Comparison of ENCODE assay signal across 14 cellular contexts in the genomic region with DNA sequence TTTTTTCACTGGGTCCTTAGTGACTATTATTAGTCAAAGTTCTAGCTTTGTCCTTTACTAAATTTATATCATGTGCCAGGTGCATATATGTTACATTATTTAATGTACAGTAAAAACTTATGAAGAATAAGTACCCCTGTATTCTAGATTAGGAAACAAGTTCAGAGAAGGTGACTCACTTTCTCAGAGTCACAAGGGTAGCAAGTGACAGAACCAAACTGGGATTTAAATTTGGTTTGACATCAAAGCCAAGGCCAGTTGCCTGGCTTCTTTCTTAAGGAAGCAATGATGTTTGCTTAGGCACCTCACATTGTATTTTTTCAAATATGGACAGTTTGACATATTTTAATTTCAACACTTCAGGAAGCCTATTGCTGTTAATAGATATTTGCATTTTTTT. TPM values are rescaled to one million over a fixed set of nuclear protein-coding genes. Genes with fewer than 3 reads are reported as not detected.
DNase-seq lines count a peak whose midpoint lies in the region; TF ChIP-seq lines count a peak whose summit lies in the region.
"Had no signal": no experiment of that assay in that cellular context is flagged by ENCODE, and none has a peak within 500 bp of the region (broad histone marks: within the 10 kb centered on the region; RNA-seq: fewer than 3 reads in every experiment).

No MANE protein-coding gene starts in this region.

- H3K4me2 ChIP-seq in mammary epithelial cell (ENCODE audit: insufficient read depth, low read depth, low read length), result peak overlapping the region; percentile 81
- H3K4me2 ChIP-seq in trophoblast cell (ENCODE audit: low read length), result no peak overlapping the region

- H3K4me3 ChIP-seq in NB4 (ENCODE audit: low read depth, low read length) (peak overlapping the region; percentile 81), mammary epithelial cell (replicated peaks in 1 of 3; ENCODE audit: insufficient read depth in 1 of 3, low read depth in 2 of 3, low read length in 3 of 3) (peak overlapping the region in 1 of 3 experiments; percentile 65), lower leg skin (ENCODE audit: low read depth, poor library complexity, severe bottlenecking) (no peak overlapping the region), trophoblast cell (ENCODE audit: low read depth, low read length) (no peak overlapping the region)
- H3K4me3 ChIP-seq: lung had no signal

- no peak overlapping the region for H3K27ac Mint-ChIP-seq in activated CD4-positive, alpha-beta memory T cell treated with anti-CD3 and anti-CD28 coated beads, Interleukin-2, amount 10 ng/mL, durations not matched to agents 7 days and 5 days
- no peak overlapping the region for H3K27ac Mint-ChIP-seq in activated CD4-positive, alpha-beta memory T cell treated with anti-CD3 and anti-CD28 coated beads for 36 hours
- H3K27ac Mint-ChIP-seq in osteocyte (ENCODE audit: unreplicated experiment), result no peak overlapping the region

- H3K36me3 Mint-ChIP-seq in activated CD4-positive, alpha-beta memory T cell treated with anti-CD3 and anti-CD28 coated beads, Interleukin-2, amount 10 ng/mL, durations not matched to agents 7 days and 5 days (ENCODE audit: low read depth), result peaks cover 49% of the 10 kb centered on the region
- peaks cover 25% of the 10 kb centered on the region for H3K36me3 Mint-ChIP-seq in activated CD4-positive, alpha-beta memory T cell treated with anti-CD3 and anti-CD28 coated beads for 36 hours
- peaks cover 20% of the 10 kb centered on the region for H3K36me3 Mint-ChIP-seq in osteocyte (ENCODE audit: unreplicated experiment)

- TF ChIP-seq CTCF in NB4 (IDR thresholded peaks at IDR 0.05; ENCODE audit: low read depth, low read length), result no peak
- TF ChIP-seq CTCF in mammary epithelial cell (conservative IDR thresholded peaks at IDR 0.05 in 1 of 2, IDR thresholded peaks at IDR 0.05 in 1 of 2; ENCODE audit: extremely low read depth in 1 of 2, insufficient read depth in 1 of 2, low read depth in 1 of 2, low read length in 2 of 2), result no peak
- no peak for TF ChIP-seq CTCF in osteocyte (IDR thresholded peaks at IDR 0.05)
- no peak for TF ChIP-seq CTCF in lower leg skin (IDR thresholded peaks at IDR 0.05)

- no peak overlapping the region for H3K18ac ChIP-seq in trophoblast cell (ENCODE audit: low read length)

- no peak overlapping the region for H3K14ac ChIP-seq in trophoblast cell (ENCODE audit: low read length)

- peaks cover 61% of the 10 kb centered on the region for H3K79me2 ChIP-seq in mammary epithelial cell (ENCODE audit: insufficient read depth, low read length)
- H3K79me2 ChIP-seq in trophoblast cell (ENCODE audit: control insufficient read depth, insufficient read depth, low read length, poor library complexity), result peaks cover 4% of the 10 kb centered on the region

- H3K36me3 ChIP-seq in mammary epithelial cell (ENCODE audit: insufficient read depth, low read length), result peaks cover 14% of the 10 kb centered on the region
- H3K36me3 ChIP-seq in trophoblast cell (ENCODE audit: control insufficient read depth in 1 of 2, insufficient read depth in 2 of 2, low read length in 2 of 2), result peaks cover 15 to 16% of the 10 kb centered on the region in 2 experiments

- H4K20me1 ChIP-seq in mammary epithelial cell (ENCODE audit: insufficient read depth, low read length), result no peaks in the 10 kb centered on the region

- H3K4me3 Mint-ChIP-seq in activated CD4-positive, alpha-beta memory T cell treated with anti-CD3 and anti-CD28 coated beads, Interleukin-2, amount 10 ng/mL, durations not matched to agents 7 days and 5 days, result peak overlapping the region; percentile 53
- H3K4me3 Mint-ChIP-seq in activated CD4-positive, alpha-beta memory T cell treated with anti-CD3 and anti-CD28 coated beads for 36 hours, result no peak overlapping the region
- H3K4me3 Mint-ChIP-seq in osteocyte (ENCODE audit: unreplicated experiment), result peak overlapping the region; percentile 24

- H4K91ac ChIP-seq in trophoblast cell (ENCODE audit: low read depth, low read length), result no peak overlapping the region

- no peak overlapping the region for H2BK120ac ChIP-seq in trophoblast cell (ENCODE audit: insufficient read depth, low read length, poor library complexity)

- peaks cover 6% of the 10 kb centered on the region for H3K79me1 ChIP-seq in trophoblast cell (ENCODE audit: low read length)

- H3K4me1 ChIP-seq in mammary epithelial cell (ENCODE audit: insufficient read depth, low read length), result peaks cover 5% of the 10 kb centered on the region
- H3K4me1 ChIP-seq in trophoblast cell (ENCODE audit: control insufficient read depth in 1 of 2, insufficient read depth in 2 of 2, low read length in 2 of 2), result peaks cover 3 to 6% of the 10 kb centered on the region in 2 experiments

- CTCF ChIA-PET in activated CD4-positive, alpha-beta memory T cell treated with anti-CD3 and anti-CD28 coated beads, Interleukin-2, amount 10 ng/mL, durations not matched to agents 7 days and 5 days (lab: Charles Lee), result no interaction called here
- CTCF ChIA-PET in activated CD4-positive, alpha-beta memory T cell treated with anti-CD3 and anti-CD28 coated beads for 36 hours (lab: Charles Lee), result no interaction called here
- CTCF ChIA-PET in mammary epithelial cell (lab: Charles Lee; ENCODE audit: low non-redundant PET), result no interaction called here

- H3K9me3 ChIP-seq in mammary epithelial cell (replicated peaks; ENCODE audit: insufficient read depth, low read length) (no peaks in the 10 kb centered on the region), trophoblast cell (ENCODE audit: insufficient read depth, low read depth, low read length) (no peaks in the 10 kb centered on the region)
- H3K9me3 ChIP-seq: MG63 had no signal

- DNase-seq in activated CD4-positive, alpha-beta memory T cell treated with anti-CD3 and anti-CD28 coated beads, Interleukin-2, amount 10 ng/mL, durations not matched to agents 7 days and 5 days, result no peak
- DNase-seq in activated CD4-positive, alpha-beta memory T cell treated with anti-CD3 and anti-CD28 coated beads for 36 hours, result no peak
- DNase-seq in NB4 (ENCODE audit: low read depth) (peak; percentile 42), mammary epithelial cell (no peak), osteocyte (ENCODE audit: extremely low spot score, unreplicated experiment) (no peak), lower leg skin (ENCODE audit: low spot score in 2 of 2) (no peak), trophoblast cell (no peak), NCI-H1092 (lab: John Stamatoyannopoulos, UW) (no peak)
- DNase-seq: GOT3, MG63, NCI-H748 treated with DMSO at 0.1 percent for 48 hours, retina had no signal

- no peak overlapping the region for H3K23ac ChIP-seq in trophoblast cell (ENCODE audit: low read length)

- H2AFZ ChIP-seq in mammary epithelial cell (ENCODE audit: low read depth, low read length) (no peak overlapping the region), trophoblast cell (ENCODE audit: insufficient read depth, low read length, poor library complexity) (no peak overlapping the region)

- BruUV-seq in mammary epithelial cell (replicated peaks; lab: Mats Ljungman, UMichigan), result no TSS peak

- peaks cover 38% of the 10 kb centered on the region for H3K4me1 Mint-ChIP-seq in activated CD4-positive, alpha-beta memory T cell treated with anti-CD3 and anti-CD28 coated beads, Interleukin-2, amount 10 ng/mL, durations not matched to agents 7 days and 5 days
- peaks cover 36% of the 10 kb centered on the region for H3K4me1 Mint-ChIP-seq in activated CD4-positive, alpha-beta memory T cell treated with anti-CD3 and anti-CD28 coated beads for 36 hours (ENCODE audit: low read depth)
- peaks cover 40% of the 10 kb centered on the region for H3K4me1 Mint-ChIP-seq in osteocyte (ENCODE audit: unreplicated experiment)

- H3K27ac ChIP-seq in mammary epithelial cell (ENCODE audit: insufficient read depth, low read depth, low read length) (no peak overlapping the region), trophoblast cell (ENCODE audit: low read depth, low read length) (no peak overlapping the region)

- in situ Hi-C loops in mammary epithelial cell (cut with MboI; ENCODE audit: low sequenced_read_pairs in 2 of 2), result no loop called here

- no peak overlapping the region for H4K12ac ChIP-seq in trophoblast cell (ENCODE audit: low read depth, low read length)

- no peak overlapping the region for H2BK5ac ChIP-seq in trophoblast cell (ENCODE audit: low read depth, low read length, poor library complexity)

- H4K8ac ChIP-seq in trophoblast cell (ENCODE audit: low read depth, low read length), result no peak overlapping the region

- intact Hi-C loops in activated CD4-positive, alpha-beta memory T cell treated with anti-CD3 and anti-CD28 coated beads for 36 hours (cut with micrococcal nuclease), result loop anchor here (10.0 kb wide), 1 partner anchor 1322 kb away; a partner anchor contains a TSS
- intact Hi-C loops in mammary epithelial cell (cut with micrococcal nuclease), result no loop called here
- intact Hi-C loops in lower leg skin (cut with DNase I; ENCODE audit: low total_unique reads), result no loop called here

- no peak overlapping the region for H3K4ac ChIP-seq in trophoblast cell (ENCODE audit: low read depth, low read length)

- no peaks in the 10 kb centered on the region for H3K9me3 Mint-ChIP-seq in activated CD4-positive, alpha-beta memory T cell treated with anti-CD3 and anti-CD28 coated beads, Interleukin-2, amount 10 ng/mL, durations not matched to agents 7 days and 5 days
- H3K9me3 Mint-ChIP-seq in activated CD4-positive, alpha-beta memory T cell treated with anti-CD3 and anti-CD28 coated beads for 36 hours, result no peaks in the 10 kb centered on the region
- no peaks in the 10 kb centered on the region for H3K9me3 Mint-ChIP-seq in osteocyte (ENCODE audit: unreplicated experiment)

- dilution Hi-C loops in mammary epithelial cell (cut with HindIII; ENCODE audit: low sequenced_read_pairs), result no loop called here

- no peak overlapping the region for H2AK5ac ChIP-seq in trophoblast cell (ENCODE audit: low read length)

- H2BK12ac ChIP-seq in trophoblast cell (ENCODE audit: low read length), result no peak overlapping the region

- POLR2A ChIA-PET in activated CD4-positive, alpha-beta memory T cell treated with anti-CD3 and anti-CD28 coated beads, Interleukin-2, amount 10 ng/mL, durations not matched to agents 7 days and 5 days (lab: Charles Lee), result no interaction called here
- POLR2A ChIA-PET in activated CD4-positive, alpha-beta memory T cell treated with anti-CD3 and anti-CD28 coated beads for 36 hours (lab: Charles Lee), result no interaction called here

- TF ChIP-seq POLR2A in NB4 (IDR thresholded peaks at IDR 0.05; ENCODE audit: extremely low read depth, insufficient read length) (no peak), lower leg skin (IDR thresholded peaks at IDR 0.05) (no peak)

- no peak overlapping the region for H3K9ac ChIP-seq in mammary epithelial cell (ENCODE audit: insufficient read depth, low read length)
- no peak overlapping the region for H3K9ac ChIP-seq in trophoblast cell (ENCODE audit: low read length)

- H3K27me3 ChIP-seq in mammary epithelial cell (ENCODE audit: insufficient read depth, low read length) (no peaks in the 10 kb centered on the region), trophoblast cell (ENCODE audit: insufficient read depth, low read length) (no peaks in the 10 kb centered on the region)
- H3K27me3 ChIP-seq: MG63 had no signal

- H3K27me3 Mint-ChIP-seq in activated CD4-positive, alpha-beta memory T cell treated with anti-CD3 and anti-CD28 coated beads, Interleukin-2, amount 10 ng/mL, durations not matched to agents 7 days and 5 days, result no peaks in the 10 kb centered on the region
- peaks cover 2% of the 10 kb centered on the region for H3K27me3 Mint-ChIP-seq in activated CD4-positive, alpha-beta memory T cell treated with anti-CD3 and anti-CD28 coated beads for 36 hours
- no peaks in the 10 kb centered on the region for H3K27me3 Mint-ChIP-seq in osteocyte (ENCODE audit: unreplicated experiment)

RNA-seq across cellular contexts. Expression of a gene that starts 2.5 kb away (rescaled TPM):
- total RNA-seq in activated CD4-positive, alpha-beta memory T cell treated with anti-CD3 and anti-CD28 coated beads, Interleukin-2, amount 10 ng/mL, durations not matched to agents 7 days and 5 days, result 10 to 100 TPM; 51.3 to 51.8 TPM
- total RNA-seq in activated CD4-positive, alpha-beta memory T cell treated with anti-CD3 and anti-CD28 coated beads for 36 hours, result 10 to 100 TPM; 39.1 TPM
- 10 to 100 TPM; 23.7 to 37.4 TPM for total RNA-seq in mammary epithelial cell
- 47.6 TPM for polyA plus RNA-seq in mammary epithelial cell
- polyA minus RNA-seq in mammary epithelial cell, result 12.6 TPM
- total RNA-seq in osteocyte, result 27.3 and 31.1 TPM in 2 replicates
- total RNA-seq in lower leg skin, result 10 to 100 TPM; 18.2 to 49.3 (median 24.8) TPM
- 43.9 and 44.3 TPM in 2 replicates for polyA plus RNA-seq in trophoblast cell (2013)

RNA-seq across cellular contexts. Expression of a gene that starts 38.0 kb away (rescaled TPM):
- not detected for total RNA-seq in activated CD4-positive, alpha-beta memory T cell treated with anti-CD3 and anti-CD28 coated beads, Interleukin-2, amount 10 ng/mL, durations not matched to agents 7 days and 5 days
- total RNA-seq in activated CD4-positive, alpha-beta memory T cell treated with anti-CD3 and anti-CD28 coated beads for 36 hours, result not detected
- total RNA-seq in mammary epithelial cell (1 to 10 TPM in 1 of 2 donors, under 1 TPM in 1; 0.35 to 1.7 TPM), osteocyte (not detected in 2 replicates), lower leg skin (under 1 TPM in 1 of 4 donors, not detected in 3; 0.49 TPM)
- polyA plus RNA-seq in mammary epithelial cell, result 0.26 TPM
- polyA minus RNA-seq in mammary epithelial cell, result not detected
- 0.03 TPM in 1 of 2 replicates, not detected in the other for polyA plus RNA-seq in trophoblast cell (2013)
- total RNA-seq: glomerular endothelial cell had no signal
